ENCODE assay signal across 36 cellular contexts in genomic region chr6:163646133-163646532, GRCh38.
"Had no signal": no experiment of that assay in that cellular context is flagged by ENCODE, and none has a peak within 500 bp of the region (broad histone marks: within the 10 kb centered on the region; RNA-seq: fewer than 3 reads in every experiment).

No MANE protein-coding gene starts in this region.

- DNase-seq: activated CD4-positive, alpha-beta memory T cell treated with anti-CD3 and anti-CD28 coated beads, Interleukin-2, amount 10 ng/mL, durations not matched to agents 7 days and 5 days; activated CD4-positive, alpha-beta T cell treated with anti-CD3 and anti-CD28 coated beads for 1 hour; activated CD4-positive, alpha-beta T cell treated with anti-CD3 and anti-CD28 coated beads, Interleukin-2, amount 10 ng/mL, durations not matched to agents 7 days and 5 days; activated naive CD4-positive, alpha-beta T cell; activated T-cell treated with anti-CD3 and anti-CD28 coated beads for 4 hours; activated T-cell treated with anti-CD3 and anti-CD28 coated beads, Interleukin-2, amount 50 U/mL, for 72 hours; cerebellar nuclear complex; colonic mucosa; dorsolateral prefrontal cortex; effector memory CD4-positive, alpha-beta T cell; islet precursor cell; left colon; naive B cell; psoas muscle; stimulated activated CD4-positive, alpha-beta T cell treated with anti-CD3 and anti-CD28 coated beads, Interleukin-1b, Interleukin-23, amount 100 ng/mL, for 48 hours; stimulated activated CD4-positive, alpha-beta T cell treated with anti-CD3 and anti-CD28 coated beads, Interleukin-4, amount 100 ng/mL, for 4 hours; stimulated activated CD8-positive, alpha-beta memory T cell treated with anti-CD3 and anti-CD28 coated beads, Interleukin-4, amount 100 ng/mL, for 48 hours; stimulated activated naive CD8-positive, alpha-beta T cell treated with anti-CD3 and anti-CD28 coated beads, Interleukin-15, amount 100 ng/mL, for 72 hours; SW 1271; T-helper 17 cell; uterus had no signal

- FAIRE-seq: endothelial cell of umbilical vein, frontal cortex had no signal

- H3K4me3 ChIP-seq: ascending aorta, cardiac muscle cell, colonic mucosa, dorsolateral prefrontal cortex, esophagus muscularis mucosa, hepatocyte, psoas muscle, right atrium auricular region, smooth muscle cell, uterus had no signal

- H3K4me1 ChIP-seq: ascending aorta, colonic mucosa, esophagus muscularis mucosa, parathyroid adenoma, psoas muscle, right atrium auricular region, uterus had no signal

- H3K79me2 ChIP-seq: hepatocyte, parathyroid adenoma had no signal

- H3K36me3 ChIP-seq: ascending aorta, cardiac muscle cell, colonic mucosa, esophagus muscularis mucosa, right atrium auricular region, uterus had no signal

- H3K4me1 Mint-ChIP-seq: activated CD4-positive, alpha-beta memory T cell treated with anti-CD3 and anti-CD28 coated beads, Interleukin-2, amount 10 ng/mL, durations not matched to agents 7 days and 5 days; activated CD4-positive, alpha-beta T cell treated with anti-CD3 and anti-CD28 coated beads, Interleukin-2, amount 10 ng/mL, durations not matched to agents 7 days and 5 days; mesothelial cell of epicardium; stimulated activated memory B cell treated with anti-CD40 and anti-IgM and Interleukin-4, amounts not matched to agents 10 μg/mL and 1 μg/mL and 100 μg/mL, for 72 hours; stimulated activated naive CD8-positive, alpha-beta T cell treated with anti-CD3 and anti-CD28 coated beads, Interleukin-15, amount 100 ng/mL, for 72 hours; T-helper 17 cell had no signal

- H3K27me3 ChIP-seq: ascending aorta, cardiac muscle cell, colonic mucosa, dorsolateral prefrontal cortex, esophagus muscularis mucosa, hepatocyte, right atrium auricular region, uterus had no signal

- ATAC-seq: activated T-cell treated with anti-CD3 and anti-CD28 coated beads, Interleukin-2, amount 50 U/mL, for 72 hours; left colon; psoas muscle; stimulated activated memory B cell treated with anti-CD40 and anti-IgM and Interleukin-4, amounts not matched to agents 10 μg/mL and 1 μg/mL and 100 μg/mL, for 72 hours; stimulated activated naive CD8-positive, alpha-beta T cell treated with anti-CD3 and anti-CD28 coated beads, Interleukin-15, amount 100 ng/mL, for 72 hours; T-helper 17 cell; WTC11 had no signal

- H3K27me3 Mint-ChIP-seq: activated CD4-positive, alpha-beta memory T cell treated with anti-CD3 and anti-CD28 coated beads, Interleukin-2, amount 10 ng/mL, durations not matched to agents 7 days and 5 days; activated CD4-positive, alpha-beta T cell treated with anti-CD3 and anti-CD28 coated beads, Interleukin-2, amount 10 ng/mL, durations not matched to agents 7 days and 5 days; activated naive CD8-positive, alpha-beta T cell had no signal

- H3K4me3 Mint-ChIP-seq: activated CD4-positive, alpha-beta memory T cell treated with anti-CD3 and anti-CD28 coated beads, Interleukin-2, amount 10 ng/mL, durations not matched to agents 7 days and 5 days; activated CD4-positive, alpha-beta T cell treated with anti-CD3 and anti-CD28 coated beads, Interleukin-2, amount 10 ng/mL, durations not matched to agents 7 days and 5 days; activated naive CD8-positive, alpha-beta T cell; activated T-cell treated with anti-CD3 and anti-CD28 coated beads, Interleukin-2, amount 50 U/mL, for 72 hours; brain; mesothelial cell of epicardium; naive B cell; stimulated activated memory B cell treated with anti-CD40 and anti-IgM and Interleukin-4, amounts not matched to agents 10 μg/mL and 1 μg/mL and 100 μg/mL, for 72 hours; stimulated activated naive CD8-positive, alpha-beta T cell treated with anti-CD3 and anti-CD28 coated beads, Interleukin-15, amount 100 ng/mL, for 72 hours; T-helper 17 cell; type B pancreatic cell; WTC11 had no signal

- H3K9me3 ChIP-seq: ascending aorta, colonic mucosa, esophagus muscularis mucosa, psoas muscle, right atrium auricular region, uterus had no signal

- H3K9ac ChIP-seq: parathyroid adenoma had no signal

- H3K9me3 Mint-ChIP-seq: activated CD4-positive, alpha-beta memory T cell treated with anti-CD3 and anti-CD28 coated beads, Interleukin-2, amount 10 ng/mL, durations not matched to agents 7 days and 5 days; activated CD4-positive, alpha-beta T cell treated with anti-CD3 and anti-CD28 coated beads, Interleukin-2, amount 10 ng/mL, durations not matched to agents 7 days and 5 days; activated T-cell treated with anti-CD3 and anti-CD28 coated beads, Interleukin-2, amount 50 U/mL, for 72 hours; mesothelial cell of epicardium; stimulated activated memory B cell treated with anti-CD40 and anti-IgM and Interleukin-4, amounts not matched to agents 10 μg/mL and 1 μg/mL and 100 μg/mL, for 72 hours; stimulated activated naive CD8-positive, alpha-beta T cell treated with anti-CD3 and anti-CD28 coated beads, Interleukin-15, amount 100 ng/mL, for 72 hours; type B pancreatic cell had no signal

- H3K4me2 ChIP-seq: hepatocyte had no signal

- H3K27ac Mint-ChIP-seq: activated CD4-positive, alpha-beta memory T cell treated with anti-CD3 and anti-CD28 coated beads, Interleukin-2, amount 10 ng/mL, durations not matched to agents 7 days and 5 days; activated CD4-positive, alpha-beta T cell treated with anti-CD3 and anti-CD28 coated beads, Interleukin-2, amount 10 ng/mL, durations not matched to agents 7 days and 5 days; activated naive CD8-positive, alpha-beta T cell; activated T-cell treated with anti-CD3 and anti-CD28 coated beads, Interleukin-2, amount 50 U/mL, for 72 hours; mesothelial cell of epicardium; naive B cell; stimulated activated memory B cell treated with anti-CD40 and anti-IgM and Interleukin-4, amounts not matched to agents 10 μg/mL and 1 μg/mL and 100 μg/mL, for 72 hours; stimulated activated naive CD8-positive, alpha-beta T cell treated with anti-CD3 and anti-CD28 coated beads, Interleukin-15, amount 100 ng/mL, for 72 hours; T-helper 17 cell; type B pancreatic cell; WTC11 had no signal

- H2AFZ ChIP-seq: hepatocyte, parathyroid adenoma had no signal

- H3K36me3 Mint-ChIP-seq: activated naive CD8-positive, alpha-beta T cell; brain; mesothelial cell of epicardium; naive B cell; stimulated activated memory B cell treated with anti-CD40 and anti-IgM and Interleukin-4, amounts not matched to agents 10 μg/mL and 1 μg/mL and 100 μg/mL, for 72 hours; type B pancreatic cell; WTC11 had no signal

- H3K27ac ChIP-seq: ascending aorta, cardiac muscle cell, colonic mucosa, dorsolateral prefrontal cortex, esophagus muscularis mucosa, hepatocyte, parathyroid adenoma, psoas muscle, right atrium auricular region, uterus had no signal
